ENCODE assay signal across 14 cellular contexts in the genomic region with DNA sequence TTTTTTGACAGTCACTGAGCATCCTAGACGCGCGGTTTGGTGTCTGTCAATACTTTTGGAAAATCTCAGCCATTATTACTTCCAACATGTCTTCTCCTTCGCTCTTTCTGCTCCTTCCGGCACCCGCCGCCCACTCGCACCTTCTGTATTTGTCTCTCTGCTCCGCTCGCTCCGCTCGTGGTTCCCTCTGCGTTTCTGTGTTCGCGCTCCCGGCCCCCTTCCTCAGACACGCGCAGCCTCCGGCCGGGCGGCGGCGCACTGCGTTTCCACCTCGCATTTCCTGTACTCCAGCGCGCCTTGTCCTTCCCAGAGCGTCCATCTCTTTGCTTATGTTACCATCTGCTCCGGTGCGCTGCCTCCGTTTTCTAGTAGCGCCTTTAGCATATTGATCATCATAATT. TPM values are rescaled to one million over a fixed set of nuclear protein-coding genes. Genes with fewer than 3 reads are reported as not detected.
DNase-seq lines count a peak whose midpoint lies in the region; ATAC-seq and TF ChIP-seq lines count a peak whose summit lies in the region.
"Had no signal": no experiment of that assay in that cellular context is flagged by ENCODE, and none has a peak within 500 bp of the region (broad histone marks: within the 10 kb centered on the region; RNA-seq: fewer than 3 reads in every experiment).

No MANE protein-coding gene starts in this region.

- no peaks in the 10 kb centered on the region for H3K36me3 Mint-ChIP-seq in activated T-cell treated with anti-CD3 and anti-CD28 coated beads, Interleukin-2, amount 50 U/mL, for 24 hours (ENCODE audit: low read depth)
- peaks cover 3% of the 10 kb centered on the region for H3K36me3 Mint-ChIP-seq in glutamatergic neuron (ENCODE audit: unreplicated experiment)
- H3K36me3 Mint-ChIP-seq in stimulated activated naive B cell treated with anti-CD40 and anti-IgM and Interleukin-4, amounts not matched to agents 10 μg/mL and 1 μg/mL and 100 μg/mL, for 72 hours = no peaks in the 10 kb centered on the region
- no peaks in the 10 kb centered on the region for H3K36me3 Mint-ChIP-seq in endothelial cell (ENCODE audit: low read depth, unreplicated experiment)
- H3K36me3 Mint-ChIP-seq: neural progenitor cell had no signal

- H3K4me1 Mint-ChIP-seq in activated T-cell treated with anti-CD3 and anti-CD28 coated beads, Interleukin-2, amount 50 U/mL, for 24 hours (ENCODE audit: low read depth) = peaks cover 10% of the 10 kb centered on the region
- H3K4me1 Mint-ChIP-seq in glutamatergic neuron (ENCODE audit: low read depth, unreplicated experiment) (peaks cover 5% of the 10 kb centered on the region), endothelial cell (ENCODE audit: unreplicated experiment) (peaks cover 12% of the 10 kb centered on the region)
- H3K4me1 Mint-ChIP-seq in stimulated activated naive B cell treated with anti-CD40 and anti-IgM and Interleukin-4, amounts not matched to agents 10 μg/mL and 1 μg/mL and 100 μg/mL, for 72 hours = peaks cover 0 to 6% of the 10 kb centered on the region in 2 donors
- H3K4me1 Mint-ChIP-seq: neural progenitor cell had no signal

- TF ChIP-seq CTCF in glutamatergic neuron (IDR thresholded peaks at IDR 0.05; ENCODE audit: partially characterized antibody, unreplicated experiment) = no peak
- no peak for TF ChIP-seq CTCF in endothelial cell (IDR thresholded peaks at IDR 0.05; ENCODE audit: unreplicated experiment)

- H3K4me3 Mint-ChIP-seq in activated T-cell treated with anti-CD3 and anti-CD28 coated beads, Interleukin-2, amount 50 U/mL, for 24 hours = peak overlapping the region; percentile 61
- H3K4me3 Mint-ChIP-seq in glutamatergic neuron (ENCODE audit: unreplicated experiment) (peak overlapping the region; percentile 30), endothelial cell (ENCODE audit: unreplicated experiment) (no peak overlapping the region)
- H3K4me3 Mint-ChIP-seq in stimulated activated naive B cell treated with anti-CD40 and anti-IgM and Interleukin-4, amounts not matched to agents 10 μg/mL and 1 μg/mL and 100 μg/mL, for 72 hours = peak overlapping the region; percentile 1 to 5
- H3K4me3 Mint-ChIP-seq: GM23338, neural progenitor cell had no signal

- peaks cover 20% of the 10 kb centered on the region for H3K27me3 Mint-ChIP-seq in activated T-cell treated with anti-CD3 and anti-CD28 coated beads, Interleukin-2, amount 50 U/mL, for 24 hours
- H3K27me3 Mint-ChIP-seq in glutamatergic neuron (ENCODE audit: unreplicated experiment) (peaks cover 5% of the 10 kb centered on the region), endothelial cell (ENCODE audit: unreplicated experiment) (no peaks in the 10 kb centered on the region)
- H3K27me3 Mint-ChIP-seq in stimulated activated naive B cell treated with anti-CD40 and anti-IgM and Interleukin-4, amounts not matched to agents 10 μg/mL and 1 μg/mL and 100 μg/mL, for 72 hours = peaks cover 32 to 40% of the 10 kb centered on the region in 2 donors

- peaks cover 4% of the 10 kb centered on the region for H3K9me3 Mint-ChIP-seq in activated T-cell treated with anti-CD3 and anti-CD28 coated beads, Interleukin-2, amount 50 U/mL, for 24 hours
- H3K9me3 Mint-ChIP-seq in glutamatergic neuron (ENCODE audit: unreplicated experiment) (peaks cover 5% of the 10 kb centered on the region), endothelial cell (ENCODE audit: unreplicated experiment) (no peaks in the 10 kb centered on the region)
- H3K9me3 Mint-ChIP-seq in stimulated activated naive B cell treated with anti-CD40 and anti-IgM and Interleukin-4, amounts not matched to agents 10 μg/mL and 1 μg/mL and 100 μg/mL, for 72 hours = peaks cover 0 to 4% of the 10 kb centered on the region in 2 donors

- no peak for ATAC-seq in stimulated activated naive B cell treated with anti-CD40 and anti-IgM and Interleukin-4, amounts not matched to agents 10 μg/mL and 1 μg/mL and 100 μg/mL, for 72 hours (replicated peaks)
- ATAC-seq in GM19035 (IDR thresholded peaks at IDR 0.05; ENCODE audit: unreplicated experiment) = no peak
- ATAC-seq: GM23338, SK-N-SH treated with all-trans-retinoic acid at 6 μM for 48 hours had no signal

- H3K27ac Mint-ChIP-seq in activated T-cell treated with anti-CD3 and anti-CD28 coated beads, Interleukin-2, amount 50 U/mL, for 24 hours = peak overlapping the region; percentile 2
- H3K27ac Mint-ChIP-seq in glutamatergic neuron (ENCODE audit: unreplicated experiment) = no peak overlapping the region
- no peak overlapping the region for H3K27ac Mint-ChIP-seq in stimulated activated naive B cell treated with anti-CD40 and anti-IgM and Interleukin-4, amounts not matched to agents 10 μg/mL and 1 μg/mL and 100 μg/mL, for 72 hours
- no peak overlapping the region for H3K27ac Mint-ChIP-seq in endothelial cell (ENCODE audit: unreplicated experiment)
- H3K27ac Mint-ChIP-seq: GM23338, neural progenitor cell had no signal

- DNase-seq in activated T-cell treated with anti-CD3 and anti-CD28 coated beads for 24 hours (ENCODE audit: low read depth) = peak; percentile 15
- DNase-seq in activated T-cell treated with anti-CD3 and anti-CD28 coated beads for 4 hours = no peak
- peak; percentile 63 for DNase-seq in activated T-cell treated with anti-CD3 and anti-CD28 coated beads, Interleukin-2, amount 50 U/mL, for 24 hours
- DNase-seq in glutamatergic neuron = no peak
- DNase-seq in stimulated activated naive B cell treated with anti-CD40 and anti-IgM and Interleukin-4, amounts not matched to agents 10 μg/mL and 1 μg/mL and 100 μg/mL, for 72 hours = no peak
- DNase-seq in putamen (ENCODE audit: low spot score) = no peak
- DNase-seq in endothelial cell (ENCODE audit: low spot score) = no peak
- DNase-seq: heart right ventricle had no signal

RNA-seq across cellular contexts. Expression of gene PDE6B, which starts 21.1 kb away (rescaled TPM):
- total RNA-seq in glutamatergic neuron (ENCODE audit: unreplicated experiment) = 2.3 TPM
- 5.1 TPM for total RNA-seq in endothelial cell (ENCODE audit: unreplicated experiment)
- total RNA-seq: M059J had no signal

RNA-seq across cellular contexts. Expression of gene ATP5ME, which starts 27.6 kb away (rescaled TPM):
- total RNA-seq in glutamatergic neuron (ENCODE audit: unreplicated experiment) (230 TPM), endothelial cell (ENCODE audit: unreplicated experiment) (289 TPM)

RNA-seq across cellular contexts. Expression of gene MYL5, which starts 27.9 kb away (rescaled TPM):
- total RNA-seq in glutamatergic neuron (ENCODE audit: unreplicated experiment) = 13.6 TPM
- total RNA-seq in endothelial cell (ENCODE audit: unreplicated experiment) = 23.2 TPM

RNA-seq across cellular contexts. Expression of gene SLC49A3, which starts 42.5 kb away (rescaled TPM):
- total RNA-seq in glutamatergic neuron (ENCODE audit: unreplicated experiment) (not detected), endothelial cell (ENCODE audit: unreplicated experiment) (19.9 TPM)
- total RNA-seq: Daoy, M059J had no signal

RNA-seq across cellular contexts. Expression of gene PCGF3, which starts 59.2 kb away (rescaled TPM):
- 122 TPM for total RNA-seq in glutamatergic neuron (ENCODE audit: unreplicated experiment)
- total RNA-seq in endothelial cell (ENCODE audit: unreplicated experiment) = 84.5 TPM

Comparison
In these comparisons a context has a peak if more than half of its experiments do, and no peak if none do; other contexts are left out.
1. DNase-seq: peak in activated T-cell treated with anti-CD3 and anti-CD28 coated beads for 24 hours (single experiment) and activated T-cell treated with anti-CD3 and anti-CD28 coated beads, Interleukin-2, amount 50 U/mL, for 24 hours (single experiment); none in activated T-cell treated with anti-CD3 and anti-CD28 coated beads for 4 hours (single experiment), glutamatergic neuron (single experiment), stimulated activated naive B cell treated with anti-CD40 and anti-IgM and Interleukin-4, amounts not matched to agents 10 μg/mL and 1 μg/mL and 100 μg/mL, for 72 hours (single experiment), putamen (single experiment) and endothelial cell (single experiment).